3 cellular contexts compared by ENCODE assay signal in the genomic region with DNA sequence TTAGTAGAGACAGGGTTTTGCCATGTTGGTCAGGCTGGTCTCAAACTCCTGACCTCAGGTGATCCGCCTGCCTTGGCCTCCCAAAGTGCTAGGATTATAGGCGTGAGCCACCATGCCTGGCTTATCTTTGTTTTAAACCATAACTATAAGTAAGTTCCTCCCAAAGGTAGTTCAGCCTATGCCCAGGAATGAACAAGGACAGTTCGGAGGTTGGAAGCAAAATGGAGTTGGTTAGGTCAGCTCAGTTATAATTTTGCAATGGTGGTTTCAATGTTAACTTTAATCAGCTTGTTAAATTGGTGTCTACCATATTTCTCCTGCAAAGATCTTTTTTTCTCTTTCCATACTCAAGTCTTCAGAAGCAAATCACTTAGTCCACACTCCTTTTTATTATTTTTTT. TPM values are rescaled to one million over a fixed set of nuclear protein-coding genes. Genes with fewer than 3 reads are reported as not detected.
DNase-seq lines count a peak whose midpoint lies in the region; ATAC-seq, FAIRE-seq and TF ChIP-seq lines count a peak whose summit lies in the region.
"Not testable (repeated sequence)": the region's sequence is repeated elsewhere in the genome, so short reads cannot be mapped to it uniquely, and the experiment has no call there.

No MANE protein-coding gene starts in this region.

- not testable (repeated sequence) for TF ChIP-seq CTCF in K562 (IDR thresholded peaks at IDR 0.05 in 2 of 3, conservative IDR thresholded peaks at IDR 0.05 in 1 of 3; ENCODE audit: insufficient read depth in 2 of 3, low read depth in 1 of 3, low read length in 3 of 3); parathyroid adenoma (IDR thresholded peaks at IDR 0.05)

- not testable (repeated sequence) for H3K79me2 ChIP-seq in K562 (ENCODE audit: control insufficient read depth, insufficient read depth, low read length); parathyroid adenoma

- H3K36me3 ChIP-seq in K562 (ENCODE audit: control insufficient read depth, insufficient read depth, low read length); parathyroid adenoma (ENCODE audit: control insufficient read depth, insufficient read depth, low read length): not testable (repeated sequence)

- H4K20me1 ChIP-seq in K562 (replicated peaks; ENCODE audit: control insufficient read depth, insufficient read depth, low read length) = not testable (repeated sequence)

- POLR2A ChIA-PET in K562 (lab: Yijun Ruan, JAX) = interaction anchor here (1.8 kb wide), 1 partner anchor 8 kb away, joined by 4 read pairs; no protein-coding TSS in a partner anchor

- DNase-seq in K562 (ENCODE audit: extremely low read depth in 1 of 4, low spot score in 3 of 4) = not testable (repeated sequence)

- H3K9me3 ChIP-seq in K562 (replicated peaks; ENCODE audit: control insufficient read depth, insufficient read depth, low read depth, low read length); parathyroid adenoma (ENCODE audit: control insufficient read depth, low read length): not testable (repeated sequence)

- in situ Hi-C loops in K562 (cut with MboI) = not testable (repeated sequence)

- intact Hi-C loops in K562 (cut with micrococcal nuclease) = not testable (repeated sequence)

- not testable (repeated sequence) for H2AFZ ChIP-seq in K562 (ENCODE audit: low read depth, low read length); parathyroid adenoma

- WGBS in K562 (ENCODE audit: insufficient coverage, low coverage, missing lambda C conversion rate) = 72% methylated on average over 3 of the region's 3 CpGs

- not testable (repeated sequence) for BruUV-seq in K562 (replicated peaks; lab: Mats Ljungman, UMichigan)

- H3K4me3 ChIP-seq in K562; parathyroid adenoma (ENCODE audit: low read depth, low read length): not testable (repeated sequence)

- not testable (repeated sequence) for H3K27ac ChIP-seq in K562 (ENCODE audit: extremely low read depth, low read depth, low read length)
- H3K27ac ChIP-seq in parathyroid adenoma = peak overlapping the region; percentile 97

- H3K9me1 ChIP-seq in K562 (ENCODE audit: control insufficient read depth, insufficient read depth, low read length) = not testable (repeated sequence)

- CTCF ChIA-PET in K562 (lab: Yijun Ruan, JAX; ENCODE audit: low intra/inter-chr PET ratio) = not testable (repeated sequence)

- ATAC-seq in SK-N-SH treated with all-trans-retinoic acid at 6 μM for 48 hours, K562: not testable (repeated sequence)

- not testable (repeated sequence) for H3K4me2 ChIP-seq in K562 (ENCODE audit: insufficient read depth, low read length); parathyroid adenoma (ENCODE audit: low read length)

- H3K27me3 ChIP-seq in K562 (ENCODE audit: control insufficient read depth in 2 of 2, insufficient read depth in 2 of 2, low read length in 2 of 2); parathyroid adenoma (ENCODE audit: control insufficient read depth, insufficient read depth, low read length): not testable (repeated sequence)

- not testable (repeated sequence) for FAIRE-seq in K562 (lab: Jason Lieb, UNC)

- TF ChIP-seq RAD21 in K562 (CRISPR knock-in tag; conservative IDR thresholded peaks at IDR 0.05 in 1 of 2, IDR thresholded peaks at IDR 0.05 in 1 of 2) = not testable (repeated sequence)

- H3K4me1 ChIP-seq in K562 (replicated peaks in 1 of 2; ENCODE audit: control insufficient read depth in 2 of 2, insufficient read depth in 2 of 2, low read length in 2 of 2) = not testable (repeated sequence)
- peaks cover 20% of the 10 kb centered on the region for H3K4me1 ChIP-seq in parathyroid adenoma

- TF ChIP-seq POLR2A in K562 (conservative IDR thresholded peaks at IDR 0.05) = not testable (repeated sequence)

- H3K9ac ChIP-seq in K562 (ENCODE audit: insufficient read depth in 1 of 2, low read depth in 2 of 2, low read length in 2 of 2); parathyroid adenoma: not testable (repeated sequence)

- not testable (repeated sequence) for TF ChIP-seq EP300 in K562 (IDR thresholded peaks at IDR 0.05; ENCODE audit: low read length)

TF ChIP-seq in SK-N-SH treated with all-trans-retinoic acid at 6 μM for 48 hours, 23 proteins besides CTCF, POLR2A, EP300 and RAD21:
- TF ChIP-seq OSR1 (CRISPR knock-in tag; IDR thresholded peaks at IDR 0.05) = peak; percentile 73; the same call in 1 of the 2 replicates

TF ChIP-seq in K562, 482 proteins besides CTCF, POLR2A, EP300 and RAD21 (continues in another document):
- TF ChIP-seq HINFP (tag; conservative IDR thresholded peaks at IDR 0.05; ENCODE audit: low read depth) = peak; percentile 49; the same call in 1 of the 2 replicates
- TF ChIP-seq DDX20 (tag; IDR thresholded peaks at IDR 0.05; ENCODE audit: low read depth) = peak; percentile 62; the same call in 1 of the 2 replicates
- 0 out of 2 replicates have a peak, but pooled peaks have one; percentile 57 for TF ChIP-seq ZNF311 (CRISPR knock-in tag; IDR thresholded peaks at IDR 0.05)
- 0 out of 2 replicates have a peak, but pooled peaks have one; percentile 34 for TF ChIP-seq GTF2A2 (tag; IDR thresholded peaks at IDR 0.05)
- peak; percentile 79; the same call in 1 of the 2 replicates for TF ChIP-seq DMBX1 (CRISPR knock-in tag; IDR thresholded peaks at IDR 0.05; ENCODE audit: borderline replicate concordance)
- peak; percentile 81 for TF ChIP-seq PTTG1 (tag; IDR thresholded peaks at IDR 0.05; ENCODE audit: low read depth)
- TF ChIP-seq SMAD4 (CRISPR knock-in tag; conservative IDR thresholded peaks at IDR 0.05) = peak; percentile 46; the same call in 1 of the 2 replicates
- not testable (repeated sequence) for TF ChIP-seq NR2C1 (IDR thresholded peaks at IDR 0.05)
- TF ChIP-seq NR2C1 (tag; IDR thresholded peaks at IDR 0.05) = peak; percentile 54; the same call in 1 of the 2 replicates

RNA-seq across cellular contexts. Expression of gene DRAM1, which starts 9.8 kb away (rescaled TPM):
- 4.1 and 12.3 TPM in 2 replicates for total RNA-seq in K562 (2011; cell fraction: chromatin; rRNA removed; ENCODE audit: low replicate concordance)
- total RNA-seq in K562 (2011; cell fraction: nucleolus; rRNA removed) = 1.8 and 4.9 TPM in 2 replicates
- total RNA-seq in K562 (2011; cell fraction: nucleoplasm; rRNA removed) = 3.2 and 8.5 TPM in 2 replicates
- total RNA-seq in K562 (2014; rRNA removed) = 1.4 and 2.1 TPM in 2 replicates
- total RNA-seq in K562 (2014; rRNA removed; fragmentation: Illumina TruSeq; extraction: Trizol) = 4.2 and 4.3 TPM in 2 replicates
- total RNA-seq in K562 (2015; rRNA removed; fragmentation: Illumina TruSeq; extraction: Trizol) = 2.7 TPM in 2 replicates
- total RNA-seq in K562 (2021) = 2.9 and 4.2 TPM in 2 replicates
- 1.3 and 2.7 TPM in 2 replicates for polyA plus RNA-seq in K562 (2011; rRNA removed)
- 1.2 and 2.0 TPM in 2 replicates for polyA plus RNA-seq in K562 (2011; cell fraction: cytosol; rRNA removed)
- 0.27 and 0.58 TPM in 2 replicates for polyA plus RNA-seq in K562 (2011; cell fraction: nucleus; rRNA removed)
- polyA plus RNA-seq in K562 (2012) = 3.1 and 5.9 TPM in 2 replicates
- polyA plus RNA-seq in K562 (2014; fragmentation: Illumina TruSeq; extraction: Trizol) = 2.9 and 3.3 TPM in 2 replicates
- polyA plus RNA-seq in K562 (2014; fragmentation: Nextera tagmentation; extraction: Ambion mirVana) = 1 to 10 TPM; 1.5 to 2.0 TPM
- polyA plus RNA-seq in K562 (2014; rRNA removed) = 2.2 and 2.7 TPM in 2 replicates
- polyA minus RNA-seq in K562 (2011; rRNA and poly(A)+ RNA removed) = 1.7 and 4.0 TPM in 2 replicates
- 0.64 and 3.0 TPM in 2 replicates for polyA minus RNA-seq in K562 (2011; cell fraction: cytosol; rRNA and poly(A)+ RNA removed)
- 0.22 and 2.4 TPM in 2 replicates for polyA minus RNA-seq in K562 (2011; cell fraction: nucleus; rRNA and poly(A)+ RNA removed)

RNA-seq across cellular contexts. Expression of gene GNPTAB, which starts 36.9 kb away (rescaled TPM):
- total RNA-seq in K562 (2011; cell fraction: chromatin; rRNA removed; ENCODE audit: low replicate concordance) = 40.1 and 95.2 TPM in 2 replicates
- total RNA-seq in K562 (2011; cell fraction: nucleolus; rRNA removed) = 19.5 and 22.0 TPM in 2 replicates
- 60.6 and 98.6 TPM in 2 replicates for total RNA-seq in K562 (2011; cell fraction: nucleoplasm; rRNA removed)
- 11.6 and 13.0 TPM in 2 replicates for total RNA-seq in K562 (2014; rRNA removed)
- total RNA-seq in K562 (2014; rRNA removed; fragmentation: Illumina TruSeq; extraction: Trizol) = 19.8 and 21.7 TPM in 2 replicates
- 23.2 and 23.3 TPM in 2 replicates for total RNA-seq in K562 (2015; rRNA removed; fragmentation: Illumina TruSeq; extraction: Trizol)
- total RNA-seq in K562 (2021) = 19.3 and 20.4 TPM in 2 replicates
- polyA plus RNA-seq in K562 (2011; rRNA removed) = 16.3 and 23.2 TPM in 2 replicates
- polyA plus RNA-seq in K562 (2011; cell fraction: cytosol; rRNA removed) = 5.1 and 11.1 TPM in 2 replicates
- 12.5 and 13.7 TPM in 2 replicates for polyA plus RNA-seq in K562 (2011; cell fraction: nucleus; rRNA removed)
- 15.6 and 18.6 TPM in 2 replicates for polyA plus RNA-seq in K562 (2012)
- polyA plus RNA-seq in K562 (2014; fragmentation: Illumina TruSeq; extraction: Trizol) = 15.3 and 19.3 TPM in 2 replicates
- 1 to 10 TPM; 5.9 to 6.5 TPM for polyA plus RNA-seq in K562 (2014; fragmentation: Nextera tagmentation; extraction: Ambion mirVana)
- polyA plus RNA-seq in K562 (2014; rRNA removed) = 11.6 and 12.8 TPM in 2 replicates
- 44.5 and 49.5 TPM in 2 replicates for polyA minus RNA-seq in K562 (2011; rRNA and poly(A)+ RNA removed)
- polyA minus RNA-seq in K562 (2011; cell fraction: cytosol; rRNA and poly(A)+ RNA removed) = 12.1 and 14.2 TPM in 2 replicates
- polyA minus RNA-seq in K562 (2011; cell fraction: nucleus; rRNA and poly(A)+ RNA removed) = 18.2 and 24.9 TPM in 2 replicates
